Comparison of ENCODE assay signal across 13 cellular contexts in genomic region chr11:2582436-2582931, GRCh38.
DNase-seq lines count a peak whose midpoint lies in the region; ATAC-seq and TF ChIP-seq lines count a peak whose summit lies in the region.
"Had no signal": no experiment of that assay in that cellular context is flagged by ENCODE, and none has a peak within 500 bp of the region (broad histone marks: within the 10 kb centered on the region; RNA-seq: fewer than 3 reads in every experiment).

No MANE protein-coding gene starts in this region.

- H3K9me3 Mint-ChIP-seq in activated CD8-positive, alpha-beta memory T cell treated with anti-CD3 and anti-CD28 coated beads, Interleukin-2, amount 10 ng/mL, durations not matched to agents 7 days and 5 days (ENCODE audit: low read depth) = no peaks in the 10 kb centered on the region
- no peaks in the 10 kb centered on the region for H3K9me3 Mint-ChIP-seq in activated B cell treated with CpG ODN at 0.5 μM for 24 hours
- H3K9me3 Mint-ChIP-seq: naive thymus-derived CD8-positive, alpha-beta T cell had no signal

- H3K27me3 ChIP-seq in spleen (replicated peaks in 1 of 7) = no peaks in the 10 kb centered on the region

- H3K4me1 Mint-ChIP-seq in activated CD8-positive, alpha-beta memory T cell treated with anti-CD3 and anti-CD28 coated beads, Interleukin-2, amount 10 ng/mL, durations not matched to agents 7 days and 5 days = no peaks in the 10 kb centered on the region
- H3K4me1 Mint-ChIP-seq in activated B cell treated with CpG ODN at 0.5 μM for 24 hours = no peaks in the 10 kb centered on the region

- no peaks in the 10 kb centered on the region for H3K27me3 Mint-ChIP-seq in activated CD8-positive, alpha-beta memory T cell treated with anti-CD3 and anti-CD28 coated beads, Interleukin-2, amount 10 ng/mL, durations not matched to agents 7 days and 5 days
- no peaks in the 10 kb centered on the region for H3K27me3 Mint-ChIP-seq in activated B cell treated with CpG ODN at 0.5 μM for 24 hours
- H3K27me3 Mint-ChIP-seq: naive thymus-derived CD8-positive, alpha-beta T cell had no signal

- POLR2A ChIA-PET in activated B cell treated with CpG ODN at 0.5 μM for 24 hours (lab: Charles Lee) = no interaction called here

- H3K36me3 Mint-ChIP-seq in activated CD8-positive, alpha-beta memory T cell treated with anti-CD3 and anti-CD28 coated beads, Interleukin-2, amount 10 ng/mL, durations not matched to agents 7 days and 5 days = no peaks in the 10 kb centered on the region
- H3K36me3 Mint-ChIP-seq in activated B cell treated with CpG ODN at 0.5 μM for 24 hours (ENCODE audit: low read depth) = peaks cover 4% of the 10 kb centered on the region

- in situ Hi-C loops in GM13976 (cut with MboI; ENCODE audit: low sequenced_read_pairs, unreplicated experiment) = no loop called here

- no peak for TF ChIP-seq CTCF in activated B cell treated with CpG ODN at 0.5 μM for 24 hours (IDR thresholded peaks at IDR 0.05)
- TF ChIP-seq CTCF in spleen (IDR thresholded peaks at IDR 0.05 in 8 of 11, conservative IDR thresholded peaks at IDR 0.05 in 3 of 11) = no peak
- TF ChIP-seq CTCF in GM13976 (IDR thresholded peaks at IDR 0.05; ENCODE audit: borderline replicate concordance, control extremely low read depth, extremely low read depth, insufficient read depth, missing control alignments) = no peak

- ATAC-seq in activated CD8-positive, alpha-beta memory T cell treated with anti-CD3 and anti-CD28 coated beads, Interleukin-2, amount 10 ng/mL, durations not matched to agents 7 days and 5 days = no peak
- ATAC-seq in activated B cell treated with CpG ODN at 0.5 μM for 24 hours (ENCODE audit: low read depth) = no peak
- ATAC-seq in GM18517 (IDR thresholded peaks at IDR 0.05; ENCODE audit: unreplicated experiment) = no peak
- ATAC-seq: naive thymus-derived CD8-positive, alpha-beta T cell had no signal

- H3K4me3 Mint-ChIP-seq in activated CD8-positive, alpha-beta memory T cell treated with anti-CD3 and anti-CD28 coated beads, Interleukin-2, amount 10 ng/mL, durations not matched to agents 7 days and 5 days = no peak overlapping the region
- no peak overlapping the region for H3K4me3 Mint-ChIP-seq in activated B cell treated with CpG ODN at 0.5 μM for 24 hours
- H3K4me3 Mint-ChIP-seq: naive thymus-derived CD8-positive, alpha-beta T cell had no signal

- CTCF ChIA-PET in activated CD8-positive, alpha-beta memory T cell treated with anti-CD3 and anti-CD28 coated beads, Interleukin-2, amount 10 ng/mL, durations not matched to agents 7 days and 5 days (lab: Charles Lee) = no interaction called here
- CTCF ChIA-PET in activated B cell treated with CpG ODN at 0.5 μM for 24 hours (lab: Charles Lee) = no interaction called here

- H3K27ac Mint-ChIP-seq in activated CD8-positive, alpha-beta memory T cell treated with anti-CD3 and anti-CD28 coated beads, Interleukin-2, amount 10 ng/mL, durations not matched to agents 7 days and 5 days = no peak overlapping the region
- H3K27ac Mint-ChIP-seq in activated B cell treated with CpG ODN at 0.5 μM for 24 hours = no peak overlapping the region
- H3K27ac Mint-ChIP-seq: naive thymus-derived CD8-positive, alpha-beta T cell had no signal

- H3K4me3 ChIP-seq in spleen = no peak overlapping the region
- H3K4me3 ChIP-seq: skin epidermis had no signal

- no peak overlapping the region for H3K27ac ChIP-seq in spleen
- H3K27ac ChIP-seq: skin epidermis had no signal

- DNase-seq in activated CD8-positive, alpha-beta memory T cell treated with anti-CD3 and anti-CD28 coated beads, Interleukin-2, amount 10 ng/mL, durations not matched to agents 7 days and 5 days = peak; percentile 33
- no peak for DNase-seq in activated CD8-positive, alpha-beta memory T cell treated with anti-CD3 and anti-CD28 coated beads, Interleukin-2, amount 50 U/mL, for 48 hours
- DNase-seq in activated B cell treated with CpG ODN at 0.5 μM for 24 hours (peak; percentile 13), islet precursor cell (peak; percentile 57), spleen (peak; percentile 60), AG08395 (ENCODE audit: low spot score) (no peak), GM13976 (ENCODE audit: low spot score) (no peak)
- DNase-seq: activated gamma-delta T cell; central memory CD4-positive, alpha-beta T cell; NCI-H345 had no signal

- peaks cover 0 to 27% (median 0%) of the 10 kb centered on the region in 6 donors for H3K36me3 ChIP-seq in spleen

- no peak for TF ChIP-seq POLR2A in spleen (IDR thresholded peaks at IDR 0.05)

- H3K4me1 ChIP-seq in spleen = no peaks in the 10 kb centered on the region

- intact Hi-C loops in activated B cell treated with CpG ODN at 0.5 μM for 24 hours (cut with micrococcal nuclease) (no loop called here), spleen (cut with DNase I; ENCODE audit: low total_unique reads) (no loop called here)

- 72 to 81% (median 79%) methylated on average over 7 to 11 of the region's 11 CpGs for WGBS in spleen, 5 donors

- no peaks in the 10 kb centered on the region for H3K9me3 ChIP-seq in spleen

Comparison
In these comparisons a context has a peak if more than half of its experiments do, and no peak if none do; other contexts are left out.
1. DNase-seq: peak in activated CD8-positive, alpha-beta memory T cell treated with anti-CD3 and anti-CD28 coated beads, Interleukin-2, amount 10 ng/mL, durations not matched to agents 7 days and 5 days (single experiment), activated B cell treated with CpG ODN at 0.5 μM for 24 hours (single experiment), islet precursor cell (single experiment) and spleen (single experiment); none in activated CD8-positive, alpha-beta memory T cell treated with anti-CD3 and anti-CD28 coated beads, Interleukin-2, amount 50 U/mL, for 48 hours (single experiment), AG08395 (single experiment) and GM13976 (single experiment).